In genomic region chr7:6012355-6013104, GRCh38 we compare ENCODE assay signal across 9 cellular contexts. TPM values are rescaled to one million over a fixed set of nuclear protein-coding genes. Genes with fewer than 3 reads are reported as not detected.
DNase-seq lines count a peak whose midpoint lies in the region; ATAC-seq and TF ChIP-seq lines count a peak whose summit lies in the region.
"Had no signal": no experiment of that assay in that cellular context is flagged by ENCODE, and none has a peak within 500 bp of the region (broad histone marks: within the 10 kb centered on the region; RNA-seq: fewer than 3 reads in every experiment).

No MANE protein-coding gene starts in this region.

- H3K27ac ChIP-seq in 22Rv1 = peak overlapping the region; percentile 15; the same call in 1 of the 2 replicates
- H3K27ac ChIP-seq in Peyer's patch = peak overlapping the region in 3 of 4 donors; percentile 68 to 81 (median 78)
- H3K27ac ChIP-seq in caudate nucleus (ENCODE audit: low read depth, low read length) = no peak overlapping the region

- no peak for TF ChIP-seq CTCF in 22Rv1 (IDR thresholded peaks at IDR 0.05)
- TF ChIP-seq CTCF in Peyer's patch (IDR thresholded peaks at IDR 0.05) = no peak

- peaks cover 0 to 27% (median 0%) of the 10 kb centered on the region in 3 donors for H3K36me3 ChIP-seq in Peyer's patch

- H3K27me3 ChIP-seq in Peyer's patch = no peaks in the 10 kb centered on the region

- DNase-seq in Peyer's patch = peak in 2 of 3 donors; percentile 72 to 79
- peak; percentile 80 for DNase-seq in left lobe of liver (ENCODE audit: low spot score)
- no peak for DNase-seq in caudate nucleus (lab: John Stamatoyannopoulos, UW)
- no peak for DNase-seq in H4 (ENCODE audit: low spot score)
- DNase-seq: C1 segment of cervical spinal cord, naive B cell, NCI-H2171 treated with DMSO at 0.1 percent for 48 hours had no signal

- H3K4me3 ChIP-seq in Peyer's patch = no peak overlapping the region

- TF ChIP-seq POLR2A in Peyer's patch (IDR thresholded peaks at IDR 0.05) = no peak

- peaks cover 0 to 31% (median 3%) of the 10 kb centered on the region in 4 donors for H3K4me1 ChIP-seq in Peyer's patch

- no peaks in the 10 kb centered on the region for H3K9me3 ChIP-seq in Peyer's patch

- ATAC-seq in left lobe of liver (peak; percentile 61), GM18858 (IDR thresholded peaks at IDR 0.05; ENCODE audit: unreplicated experiment) (no peak)

RNA-seq across cellular contexts. Expression of gene AIMP2, which starts 3.5 kb away (rescaled TPM):
- total RNA-seq in Peyer's patch = 100 to 1,000 TPM in 1 of 4 donors, 10 to 100 TPM in 3; 13.2 to 103 (median 59.0) TPM
- total RNA-seq in left lobe of liver = 22.9 TPM
- total RNA-seq in H4 (2014; rRNA removed; shearing (Covaris generic)) = 288 and 294 TPM in 2 replicates

RNA-seq across cellular contexts. Expression of gene PMS2, which starts 3.7 kb away (rescaled TPM):
- total RNA-seq in Peyer's patch (10 to 100 TPM in 3 of 4 donors, 1 to 10 TPM in 1; 9.6 to 27.2 (median 14.4) TPM), left lobe of liver (4.4 TPM)
- 35.0 and 36.3 TPM in 2 replicates for total RNA-seq in H4 (2014; rRNA removed; shearing (Covaris generic))

RNA-seq across cellular contexts. Expression of gene ANKRD61, which starts 18.6 kb away (rescaled TPM):
- not detected for total RNA-seq in Peyer's patch
- not detected for total RNA-seq in left lobe of liver
- total RNA-seq in H4 (2014; rRNA removed; shearing (Covaris generic)) = 1.3 TPM in 1 of 2 replicates, not detected in the other

RNA-seq across cellular contexts. Expression of gene RSPH10B, which starts 42.0 kb away (rescaled TPM):
- total RNA-seq in Peyer's patch = 1 to 10 TPM in 1 of 4 donors, not detected in 3; 3.1 TPM
- total RNA-seq in left lobe of liver = 0.13 TPM
- total RNA-seq in H4 (2014; rRNA removed; shearing (Covaris generic)) = not detected in 2 replicates

RNA-seq across cellular contexts. Expression of gene EIF2AK1, which starts 46.4 kb away (rescaled TPM):
- total RNA-seq in Peyer's patch (100 to 1,000 TPM; 186 to 404 (median 238) TPM), left lobe of liver (69.9 TPM)
- 279 and 301 TPM in 2 replicates for total RNA-seq in H4 (2014; rRNA removed; shearing (Covaris generic))

Comparison
In these comparisons a context has a peak if more than half of its experiments do, and no peak if none do; other contexts are left out.
1. DNase-seq: peak in Peyer's patch (2 of 3) and left lobe of liver (single experiment); none in caudate nucleus (0 of 61) and H4 (single experiment).